ENCODE assay signal across 16 cellular contexts in the genomic region with DNA sequence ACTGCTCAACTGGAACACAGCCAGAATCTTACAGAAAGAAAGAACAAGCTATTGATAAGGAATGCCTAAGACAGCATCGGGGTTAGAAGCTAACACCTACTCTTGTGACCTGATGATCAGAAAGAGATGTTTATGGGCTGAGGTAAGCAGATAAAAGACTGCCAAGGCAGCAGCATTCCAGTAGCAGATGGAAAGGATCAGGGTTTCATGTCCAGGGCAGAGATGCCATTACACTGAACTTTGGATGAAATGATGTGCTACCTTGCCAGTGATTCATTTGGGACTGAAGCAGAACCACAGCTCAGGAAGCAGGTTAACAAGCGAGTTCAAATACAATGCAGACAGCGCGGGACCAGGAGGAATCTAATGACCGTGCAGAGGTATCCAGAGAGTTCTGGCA. TPM values are rescaled to one million over a fixed set of nuclear protein-coding genes. Genes with fewer than 3 reads are reported as not detected.
DNase-seq lines count a peak whose midpoint lies in the region; ATAC-seq and TF ChIP-seq lines count a peak whose summit lies in the region.
"Had no signal": no experiment of that assay in that cellular context is flagged by ENCODE, and none has a peak within 500 bp of the region (broad histone marks: within the 10 kb centered on the region; RNA-seq: fewer than 3 reads in every experiment).

No MANE protein-coding gene starts in this region.

- H3K9me3 ChIP-seq in CD4-positive, alpha-beta memory T cell (ENCODE audit: control insufficient read depth in 1 of 2, low read length in 2 of 2), result no peaks in the 10 kb centered on the region
- no peaks in the 10 kb centered on the region for H3K9me3 ChIP-seq in H9 (ENCODE audit: control insufficient read depth, low read depth, low read length)
- no peaks in the 10 kb centered on the region for H3K9me3 ChIP-seq in psoas muscle
- no peaks in the 10 kb centered on the region for H3K9me3 ChIP-seq in gastroesophageal sphincter
- H3K9me3 ChIP-seq: BE2C had no signal

- H3K36me3 Mint-ChIP-seq in CD4-positive, alpha-beta memory T cell, result peaks cover 83 to 84% of the 10 kb centered on the region in 2 donors
- peaks cover 14 to 64% (median 58%) of the 10 kb centered on the region in 3 experiments; a peak in 6 of 7 replicates for H3K36me3 Mint-ChIP-seq in H9 (ENCODE audit: insufficient read depth in 1 of 3, low read depth in 3 of 3)
- H3K36me3 Mint-ChIP-seq in effector memory CD8-positive, alpha-beta T cell (ENCODE audit: insufficient read depth), result peaks cover 61% of the 10 kb centered on the region

- peak overlapping the region; percentile 38 for H4K8ac ChIP-seq in H9 (replicated peaks; ENCODE audit: insufficient read length, low read depth, low read length)

- no peak overlapping the region for H2AK5ac ChIP-seq in H9 (ENCODE audit: insufficient read length, low read length)

- H3K36me3 ChIP-seq in CD4-positive, alpha-beta memory T cell (ENCODE audit: insufficient read depth, low read length), result peaks cover 55% of the 10 kb centered on the region
- peaks cover 6 to 91% of the 10 kb centered on the region in 2 donors for H3K36me3 ChIP-seq in psoas muscle (ENCODE audit: insufficient read depth in 1 of 2, low read depth in 1 of 2)
- H3K36me3 ChIP-seq in gastroesophageal sphincter, result peaks cover 0 to 100% of the 10 kb centered on the region in 2 donors

- no peak overlapping the region for H3K4ac ChIP-seq in H9 (ENCODE audit: low read depth, low read length)

- H4K5ac ChIP-seq in H9 (ENCODE audit: insufficient read length, low read depth, low read length), result no peak overlapping the region

- no peaks in the 10 kb centered on the region for H3K9me3 Mint-ChIP-seq in CD4-positive, alpha-beta memory T cell
- H3K9me3 Mint-ChIP-seq in H9, result no peaks in the 10 kb centered on the region
- no peaks in the 10 kb centered on the region for H3K9me3 Mint-ChIP-seq in effector memory CD8-positive, alpha-beta T cell

- no peaks in the 10 kb centered on the region for H3K79me2 ChIP-seq in H9 (ENCODE audit: insufficient read depth, low read length)

- no peak for TF ChIP-seq EP300 in gastroesophageal sphincter (IDR thresholded peaks at IDR 0.05)

- TF ChIP-seq CTCF in H9 (conservative IDR thresholded peaks at IDR 0.05), result no peak
- no peak for TF ChIP-seq CTCF in psoas muscle (IDR thresholded peaks at IDR 0.05)
- no peak for TF ChIP-seq CTCF in gastroesophageal sphincter (IDR thresholded peaks at IDR 0.05)

- ATAC-seq in effector memory CD8-positive, alpha-beta T cell (replicated peaks), result no peak
- ATAC-seq in psoas muscle (peak in 3 of 4 donors; percentile 24 to 70 (median 34)), gastroesophageal sphincter (no peak), HG02840 (IDR thresholded peaks at IDR 0.05; ENCODE audit: low FRiP score, unreplicated experiment) (no peak)
- ATAC-seq: K562 had no signal

- peak overlapping the region in 5 of 7 donors; percentile 19 to 81 (median 69) for H3K27ac Mint-ChIP-seq in CD4-positive, alpha-beta memory T cell
- no peak overlapping the region for H3K27ac Mint-ChIP-seq in H9
- H3K27ac Mint-ChIP-seq in effector memory CD8-positive, alpha-beta T cell, result peak overlapping the region; percentile 59 to 62

- no peak overlapping the region for H3K18ac ChIP-seq in H9 (ENCODE audit: insufficient read length, low read depth, low read length)

- H3K4me2 ChIP-seq in H9 (ENCODE audit: insufficient read depth, insufficient read length, low read length), result no peak overlapping the region

- POLR2A ChIA-PET in CD4-positive, alpha-beta memory T cell (lab: Charles Lee; ENCODE audit: partially characterized antibody), result interaction anchor here (1.3 to 1.5 kb wide), 2 partner anchors 9 to 29 kb away, joined by 3 to 4 read pairs; no protein-coding TSS in a partner anchor

- H2BK120ac ChIP-seq in H9 (ENCODE audit: low read depth, low read length, poor library complexity, severe bottlenecking), result no peak overlapping the region

- H3K27ac ChIP-seq in CD4-positive, alpha-beta memory T cell (ENCODE audit: low read depth, low read length), result no peak overlapping the region
- no peak overlapping the region for H3K27ac ChIP-seq in H9 (ENCODE audit: insufficient read length, low read depth, low read length)
- no peak overlapping the region for H3K27ac ChIP-seq in psoas muscle
- no peak overlapping the region for H3K27ac ChIP-seq in gastroesophageal sphincter

- CTCF ChIA-PET in CD4-positive, alpha-beta memory T cell (lab: Charles Lee; ENCODE audit: partially characterized antibody), result interaction anchor here (0.8 to 2.2 kb wide), 3 partner anchors 10 to 242 kb away, joined by 4 to 11 read pairs (median 5); no protein-coding TSS in a partner anchor

- no peak overlapping the region for H3K56ac ChIP-seq in H9 (ENCODE audit: insufficient read length, low read depth, low read length)

- H3K9ac ChIP-seq in H9 (ENCODE audit: extremely low read depth, insufficient read length, low read length), result no peak overlapping the region

- no peak overlapping the region for H2BK15ac ChIP-seq in H9 (ENCODE audit: low read depth, low read length)

- no peak overlapping the region for H4K91ac ChIP-seq in H9 (ENCODE audit: insufficient read length, low read depth, low read length)

- peaks cover 0 to 7% (median 2%) of the 10 kb centered on the region in 4 donors for H3K4me1 Mint-ChIP-seq in CD4-positive, alpha-beta memory T cell
- no peaks in the 10 kb centered on the region for H3K4me1 Mint-ChIP-seq in H9
- peaks cover 5 to 7% of the 10 kb centered on the region in 2 donors for H3K4me1 Mint-ChIP-seq in effector memory CD8-positive, alpha-beta T cell (ENCODE audit: low read depth in 2 of 2)

- H3K4me3 ChIP-seq in CD4-positive, alpha-beta memory T cell (ENCODE audit: low read length in 2 of 2), result no peak overlapping the region
- H3K4me3 ChIP-seq in psoas muscle, result no peak overlapping the region
- H3K4me3 ChIP-seq in gastroesophageal sphincter, result no peak overlapping the region
- H3K4me3 ChIP-seq: K562, SK-N-MC had no signal

- no peaks in the 10 kb centered on the region for H3K4me1 ChIP-seq in CD4-positive, alpha-beta memory T cell (ENCODE audit: insufficient read depth, low read length)
- H3K4me1 ChIP-seq in H9 (ENCODE audit: insufficient read depth, low read length) (no peaks in the 10 kb centered on the region), psoas muscle (peaks cover 29% of the 10 kb centered on the region), gastroesophageal sphincter (no peaks in the 10 kb centered on the region)
- H3K4me1 ChIP-seq: BE2C had no signal

- H3K27me3 Mint-ChIP-seq in CD4-positive, alpha-beta memory T cell, result no peaks in the 10 kb centered on the region
- H3K27me3 Mint-ChIP-seq in H9 (ENCODE audit: low read depth), result no peaks in the 10 kb centered on the region
- no peaks in the 10 kb centered on the region for H3K27me3 Mint-ChIP-seq in effector memory CD8-positive, alpha-beta T cell

- WGBS in H9 (ENCODE audit: extremely low coverage, insufficient read length, low lambda C conversion rate), result no CpG with 5 or more reads among the region's 5 CpGs
- WGBS in psoas muscle, 3 donors, result 32 to 51% (median 38%) methylated on average over 5 of the region's 5 CpGs
- 29 to 94% methylated on average over 1 to 5 of the region's 5 CpGs for WGBS in gastroesophageal sphincter (ENCODE audit: low coverage in 1 of 2), 2 donors

- H3K23ac ChIP-seq in H9 (ENCODE audit: insufficient read length, low read depth, low read length), result no peak overlapping the region

- H2AFZ ChIP-seq in H9 (ENCODE audit: low read length), result no peak overlapping the region

- no peaks in the 10 kb centered on the region for H3K23me2 ChIP-seq in H9 (ENCODE audit: insufficient read length, low read depth, low read length, poor library complexity, severe bottlenecking)

- DNase-seq in CD4-positive, alpha-beta memory T cell, result no peak
- no peak for DNase-seq in H9
- no peak for DNase-seq in effector memory CD8-positive, alpha-beta T cell
- DNase-seq in psoas muscle, result no peak
- no peak for DNase-seq in NCI-H2029 treated with DMSO at 0.1 percent for 48 hours (lab: John Stamatoyannopoulos, UW)
- DNase-seq: BE2C, DMS 273 treated with DMSO at 0.1 percent for 48 hours, HCEC 1CT, NCI-H146, NCI-H2227 treated with DMSO at 0.1 percent for 48 hours, NCI-H774 had no signal

- no peak for TF ChIP-seq POLR2A in gastroesophageal sphincter (IDR thresholded peaks at IDR 0.05)

- H2BK12ac ChIP-seq in H9 (ENCODE audit: insufficient read length, low read depth, low read length), result no peak overlapping the region

- no peak overlapping the region for H3T11ph ChIP-seq in H9 (ENCODE audit: low read length)

- no peak overlapping the region for H3K4me3 Mint-ChIP-seq in CD4-positive, alpha-beta memory T cell
- no peak overlapping the region for H3K4me3 Mint-ChIP-seq in H9
- H3K4me3 Mint-ChIP-seq in effector memory CD8-positive, alpha-beta T cell, result no peak overlapping the region

- no peaks in the 10 kb centered on the region for H3K27me3 ChIP-seq in CD4-positive, alpha-beta memory T cell (ENCODE audit: insufficient read depth, low read length)
- H3K27me3 ChIP-seq in H9 (ENCODE audit: insufficient read depth, low read length) (no peaks in the 10 kb centered on the region), psoas muscle (ENCODE audit: insufficient read depth in 3 of 3, low read length in 2 of 3) (no peaks in the 10 kb centered on the region), gastroesophageal sphincter (no peaks in the 10 kb centered on the region)
- H3K27me3 ChIP-seq: BE2C had no signal

- no peak overlapping the region for H2BK5ac ChIP-seq in H9 (ENCODE audit: insufficient read length, low read length)

- H4K20me1 ChIP-seq in H9 (ENCODE audit: control insufficient read depth, insufficient read depth, insufficient read length), result no peaks in the 10 kb centered on the region

- H3K14ac ChIP-seq in H9 (ENCODE audit: insufficient read depth, low read length), result no peak overlapping the region

- intact Hi-C loops in CD4-positive, alpha-beta memory T cell (cut with micrococcal nuclease), result no loop called here
- intact Hi-C loops in psoas muscle (cut with DNase I), result no loop called here

- H3K79me1 ChIP-seq in H9 (ENCODE audit: insufficient read depth, low read depth, low read length, poor library complexity, severe bottlenecking), result no peaks in the 10 kb centered on the region

- H2BK20ac ChIP-seq in H9 (ENCODE audit: low read depth, low read length, poor library complexity, severe bottlenecking), result no peak overlapping the region

RNA-seq across cellular contexts. Expression of a gene that starts 27.1 kb away (rescaled TPM):
- under 1 TPM in 1 of 2 experiments, not detected in 1; 0.75 TPM for total RNA-seq in CD4-positive, alpha-beta memory T cell
- under 1 TPM in 1 of 2 donors, not detected in 1; 0.50 TPM for polyA plus RNA-seq in CD4-positive, alpha-beta memory T cell
- total RNA-seq in H9 (2021), result 0.68 and 0.79 TPM in 2 replicates
- under 1 TPM in 3 of 4 donors, not detected in 1; 0.30 to 0.58 (median 0.30) TPM for total RNA-seq in psoas muscle
- polyA plus RNA-seq in psoas muscle, result 1 to 10 TPM in 1 of 3 donors, under 1 TPM in 2; 0.44 to 4.9 (median 0.46) TPM
- total RNA-seq in gastroesophageal sphincter, result 1 to 10 TPM in 1 of 4 donors, not detected in 3; 1.3 TPM
- polyA plus RNA-seq: K562 had no signal

RNA-seq across cellular contexts. Expression of a gene that starts 34.8 kb away (rescaled TPM):
- total RNA-seq in CD4-positive, alpha-beta memory T cell, result not detected
- polyA plus RNA-seq in CD4-positive, alpha-beta memory T cell, result not detected
- not detected in 2 replicates for total RNA-seq in H9 (2021)
- under 1 TPM in 1 of 4 donors, not detected in 3; 0.46 TPM for total RNA-seq in psoas muscle
- polyA plus RNA-seq in psoas muscle, result 1 to 10 TPM in 1 of 3 donors, under 1 TPM in 1, not detected in 1; 0.26 to 2.2 TPM
- total RNA-seq in gastroesophageal sphincter, result 1 to 10 TPM in 1 of 4 donors, not detected in 3; 1.1 TPM
- total RNA-seq: Daoy had no signal
- polyA plus RNA-seq: K562 had no signal

RNA-seq across cellular contexts. Expression of a gene that starts 41.4 kb away (rescaled TPM):
- total RNA-seq in CD4-positive, alpha-beta memory T cell, result not detected
- not detected for polyA plus RNA-seq in CD4-positive, alpha-beta memory T cell
- total RNA-seq in H9 (2021), result not detected in 2 replicates
- under 1 TPM in 1 of 4 donors, not detected in 3; 0.50 TPM for total RNA-seq in psoas muscle
- 1 to 10 TPM in 1 of 3 donors, under 1 TPM in 1, not detected in 1; 0.44 to 6.0 TPM for polyA plus RNA-seq in psoas muscle
- under 1 TPM in 1 of 4 donors, not detected in 3; 0.19 TPM for total RNA-seq in gastroesophageal sphincter
- total RNA-seq: Daoy, K562 had no signal

Comparison
In these comparisons a context has a peak if more than half of its experiments do, and no peak if none do; other contexts are left out.
1. H3K27ac Mint-ChIP-seq: peak in CD4-positive, alpha-beta memory T cell (5 of 7) and effector memory CD8-positive, alpha-beta T cell (2 of 2); none in H9 (0 of 3).
2. ATAC-seq: peak in psoas muscle (3 of 4); none in effector memory CD8-positive, alpha-beta T cell (single experiment), gastroesophageal sphincter (single experiment) and HG02840 (single experiment).